Comparison of ENCODE assay signal across 8 cellular contexts in the genomic region with DNA sequence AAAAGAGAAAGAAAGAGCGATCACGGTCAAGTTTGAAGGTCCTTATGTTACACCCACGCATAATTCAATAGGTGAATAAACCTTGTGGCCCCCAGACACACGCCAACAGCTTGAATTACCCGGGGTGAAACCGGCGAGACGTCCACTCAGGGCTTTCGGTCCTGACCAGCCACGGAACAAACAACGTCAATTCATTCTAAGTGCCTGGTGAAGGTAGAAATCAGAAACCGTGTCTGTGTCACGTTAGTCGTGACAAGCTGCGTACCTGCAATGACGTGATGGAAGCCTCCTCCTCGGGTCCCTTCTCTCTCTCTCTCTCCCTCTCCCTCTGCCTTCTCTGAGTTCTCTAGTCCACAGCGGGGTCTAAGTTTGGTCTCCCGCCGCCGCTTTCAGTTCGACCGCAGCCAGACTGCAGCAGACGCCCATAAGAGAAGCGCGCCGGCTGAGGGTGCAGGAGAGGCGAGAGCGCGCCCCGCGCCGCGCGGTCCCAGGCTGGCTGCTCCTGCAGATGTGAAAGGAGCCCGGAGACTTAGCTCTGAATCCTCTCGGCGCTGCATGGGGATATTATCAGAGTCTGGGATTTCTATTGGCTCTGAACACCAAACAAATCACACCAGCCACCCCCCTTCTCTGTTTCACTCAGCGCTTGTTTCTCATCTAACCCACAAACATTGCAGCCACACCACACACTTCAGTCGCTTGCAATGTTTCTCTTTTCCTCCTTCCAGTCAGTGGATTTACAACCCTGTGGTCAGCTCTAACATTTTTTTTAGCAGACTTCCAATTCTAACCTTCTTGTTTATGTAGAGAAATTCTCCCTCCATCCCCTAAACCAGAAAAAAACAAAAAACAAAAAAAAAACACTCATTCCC. TPM values are rescaled to one million over a fixed set of nuclear protein-coding genes. Genes with fewer than 3 reads are reported as not detected.
A peak's percentile ranks its signal among the peaks of the same experiment; 100 is the strongest.
DNase-seq lines count a peak whose midpoint lies in the region; ATAC-seq and TF ChIP-seq lines count a peak whose summit lies in the region.

Gene GREM2, minus strand, starts transcription at position 537 of the 872 bp plus-strand sequence. CDS start 118,680 bp downstream, outside the sequence.

- TF ChIP-seq CTCF in WI38 (IDR thresholded peaks at IDR 0.05; ENCODE audit: low read depth, low read length) (no peak), colonic mucosa (IDR thresholded peaks at IDR 0.05) (no peak), right lobe of liver (IDR thresholded peaks at IDR 0.05) (no peak)

- no peaks in the 10 kb centered on the region for H3K9me3 Mint-ChIP-seq in IgD-negative memory B cell

- ATAC-seq in GM21723 (IDR thresholded peaks at IDR 0.05; ENCODE audit: unreplicated experiment) (peak; percentile 80), right lobe of liver (peak; percentile 60 to 83 (median 76))

- no peaks in the 10 kb centered on the region for H3K4me1 ChIP-seq in colonic mucosa
- H3K4me1 ChIP-seq in right lobe of liver, result peaks cover 0 to 21% (median 8%) of the 10 kb centered on the region in 4 donors

- H3K36me3 ChIP-seq in colonic mucosa (no peaks in the 10 kb centered on the region), right lobe of liver (no peaks in the 10 kb centered on the region)

- peak within 1 kb of the TSS; percentile 48 to 68 for H3K9ac ChIP-seq in colonic mucosa (ENCODE audit: low read depth in 2 of 2, low read length in 2 of 2)

- H3K27me3 ChIP-seq in colonic mucosa (no peaks in the 10 kb centered on the region), right lobe of liver (no peaks in the 10 kb centered on the region)

- intact Hi-C loops in colonic mucosa (cut with DNase I), result no loop called here
- intact Hi-C loops in right lobe of liver (cut with DNase I), result no loop called here

- H3K27ac Mint-ChIP-seq in IgD-negative memory B cell, result no peak within 1 kb of the TSS

- 3% methylated on average over 15 of the region's 40 CpGs for WGBS in right lobe of liver (ENCODE audit: insufficient coverage, low coverage, low lambda C conversion rate, missing lambda C conversion rate)

- no peaks in the 10 kb centered on the region for H3K36me3 Mint-ChIP-seq in IgD-negative memory B cell

- H3K9me3 ChIP-seq in colonic mucosa, result no peaks in the 10 kb centered on the region
- H3K9me3 ChIP-seq in right lobe of liver, result no peaks in the 10 kb centered on the region

- H3K4me3 ChIP-seq in WI38 (ENCODE audit: low read depth, low read length) (peak within 1 kb of the TSS; percentile 80), colonic mucosa (peak within 1 kb of the TSS; percentile 45), right lobe of liver (peak within 1 kb of the TSS; percentile 42 to 59 (median 56))

- H3K4me3 Mint-ChIP-seq in IgD-negative memory B cell, result peak within 1 kb of the TSS; percentile 52 to 88 (median 82)

- peaks cover 21% of the 10 kb centered on the region for H3K27me3 Mint-ChIP-seq in IgD-negative memory B cell

- H3K4me1 Mint-ChIP-seq in IgD-negative memory B cell, result peaks cover 3 to 12% (median 10%) of the 10 kb centered on the region in 3 donors

- peak; percentile 76 for TF ChIP-seq POLR2A in right lobe of liver (IDR thresholded peaks at IDR 0.05)

- H3K27ac ChIP-seq in colonic mucosa (peak within 1 kb of the TSS; percentile 12), right lobe of liver (peak within 1 kb of the TSS; percentile 83 to 97 (median 97))

- DNase-seq in EL (peak; percentile 84), colonic mucosa (peak; percentile 70), right lobe of liver (peak; percentile 67 to 76 (median 74)), NCI-H526 treated with DMSO at 0.1 percent for 48 hours (lab: John Stamatoyannopoulos, UW) (no peak)
- peak; percentile 42 for DNase-seq in stimulated activated CD4-positive, alpha-beta T cell treated with anti-CD3 and anti-CD28 coated beads, Interleukin-4, amount 100 ng/mL, for 24 hours

RNA-seq across cellular contexts. Expression of gene GREM2, which starts in this region (rescaled TPM):
- not detected for polyA plus RNA-seq in IgD-negative memory B cell
- total RNA-seq in colonic mucosa, result 1 to 10 TPM; 3.6 to 8.4 TPM
- 10 to 100 TPM in 5 of 6 experiments, 1 to 10 TPM in 1; 5.1 to 27.4 (median 12.7) TPM for total RNA-seq in right lobe of liver
